ENCODE assay signal across 22 cellular contexts in the genomic region with DNA sequence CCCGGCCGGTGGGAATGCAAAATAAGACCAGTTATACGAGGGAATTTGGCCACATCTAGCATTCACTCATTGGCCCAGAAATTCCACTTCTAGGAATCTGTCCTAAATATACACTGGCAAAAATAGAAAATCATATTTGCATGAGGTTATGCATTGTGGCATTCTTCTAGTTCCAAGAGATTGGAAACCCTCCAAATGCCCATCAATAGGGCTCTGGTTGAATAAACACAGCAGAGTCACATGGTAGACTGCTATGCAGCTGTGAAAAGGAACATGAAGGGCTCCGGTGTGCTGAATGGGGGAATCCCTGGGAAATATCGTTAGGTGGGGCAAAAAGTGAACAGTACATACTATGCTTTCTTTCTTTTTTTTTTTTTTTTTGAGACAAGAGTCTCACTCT. TPM values are rescaled to one million over a fixed set of nuclear protein-coding genes. Genes with fewer than 3 reads are reported as not detected.
DNase-seq lines count a peak whose midpoint lies in the region; ATAC-seq and TF ChIP-seq lines count a peak whose summit lies in the region.
"Had no signal": no experiment of that assay in that cellular context is flagged by ENCODE, and none has a peak within 500 bp of the region (broad histone marks: within the 10 kb centered on the region; RNA-seq: fewer than 3 reads in every experiment).

No MANE protein-coding gene starts in this region.

- no peak for ATAC-seq in GM21360 (IDR thresholded peaks at IDR 0.05; ENCODE audit: unreplicated experiment)

- no peak overlapping the region for H3K9ac ChIP-seq in adipocyte (ENCODE audit: low read length)

- peaks cover 4% of the 10 kb centered on the region for H3K36me3 ChIP-seq in adipocyte (ENCODE audit: control insufficient read depth, insufficient read depth, low read length, severe bottlenecking)
- H3K36me3 ChIP-seq: neutrophil, spleen had no signal

- no peak for TF ChIP-seq CTCF in fibroblast of the aortic adventitia (IDR thresholded peaks at IDR 0.05; ENCODE audit: insufficient read depth, low read length)

- H3K4me3 ChIP-seq in adipocyte (ENCODE audit: low read length) (no peak overlapping the region), fibroblast of the aortic adventitia (ENCODE audit: low read depth, low read length) (no peak overlapping the region)
- H3K4me3 ChIP-seq: spleen had no signal

- no peaks in the 10 kb centered on the region for H3K27me3 ChIP-seq in adipocyte (replicated peaks; ENCODE audit: control insufficient read depth, insufficient read depth, low read length)

- H3K9me3 ChIP-seq in adipocyte (ENCODE audit: control insufficient read depth, low read length): no peaks in the 10 kb centered on the region
- H3K9me3 ChIP-seq: neutrophil, spleen had no signal

- peaks cover 43% of the 10 kb centered on the region for H3K4me1 ChIP-seq in adipocyte (ENCODE audit: control insufficient read depth, insufficient read depth, low read length)

- DNase-seq in EL (peak; percentile 50), adipocyte (ENCODE audit: low read depth) (peak; percentile 85), fibroblast of the aortic adventitia (ENCODE audit: low read depth) (peak; percentile 86), stromal cell of bone marrow (ENCODE audit: low read depth) (peak; percentile 66), NCI-H2029 treated with DMSO at 0.1 percent for 48 hours (lab: John Stamatoyannopoulos, UW) (no peak), NCI-H146 (lab: John Stamatoyannopoulos, UW) (no peak)
- DNase-seq: activated CD4-positive, alpha-beta T cell treated with anti-CD3 and anti-CD28 coated beads, Interleukin-2, amount 50 U/mL, for 4 hours; activated CD8-positive, alpha-beta memory T cell treated with anti-CD3 and anti-CD28 coated beads, Interleukin-2, amount 50 U/mL, for 48 hours; activated naive CD8-positive, alpha-beta T cell treated with anti-CD3 and anti-CD28 coated beads, Interleukin-2, amount 10 ng/mL, durations not matched to agents 7 days and 5 days; DMS79; Kasumi-1; mammary epithelial cell; NCI-H1930; NCI-H2227 treated with DMSO at 0.1 percent for 48 hours; SHP77 treated with DMSO at 0.1 percent for 48 hours; spleen; stimulated activated CD4-positive, alpha-beta T cell treated with anti-CD3 and anti-CD28 coated beads, Interleukin-4, amount 100 ng/mL, for 1 hour; stimulated activated naive CD4-positive, alpha-beta T cell; T-helper 2 cell had no signal

RNA-seq across cellular contexts. Expression of a gene that starts 36.8 kb away (rescaled TPM):
- total RNA-seq in fibroblast of the aortic adventitia (ENCODE audit: low replicate concordance): 6.9 and 30.9 TPM in 2 replicates
- total RNA-seq: activated naive CD8-positive, alpha-beta T cell treated with anti-CD3 and anti-CD28 coated beads, Interleukin-2, amount 10 ng/mL, durations not matched to agents 7 days and 5 days had no signal

RNA-seq across cellular contexts. Expression of a gene that starts 50.6 kb away (rescaled TPM):
- total RNA-seq in fibroblast of the aortic adventitia (ENCODE audit: low replicate concordance): 3.5 and 36.1 TPM in 2 replicates
- total RNA-seq: activated naive CD8-positive, alpha-beta T cell treated with anti-CD3 and anti-CD28 coated beads, Interleukin-2, amount 10 ng/mL, durations not matched to agents 7 days and 5 days; kidney epithelial cell had no signal

Comparison
In these comparisons a context has a peak if more than half of its experiments do, and no peak if none do; other contexts are left out.
1. DNase-seq: peak in EL (single experiment), adipocyte (single experiment), fibroblast of the aortic adventitia (single experiment) and stromal cell of bone marrow (single experiment); none in NCI-H2029 treated with DMSO at 0.1 percent for 48 hours (single experiment) and NCI-H146 (single experiment).